Comparison of ENCODE assay signal across 20 cellular contexts in the genomic region with DNA sequence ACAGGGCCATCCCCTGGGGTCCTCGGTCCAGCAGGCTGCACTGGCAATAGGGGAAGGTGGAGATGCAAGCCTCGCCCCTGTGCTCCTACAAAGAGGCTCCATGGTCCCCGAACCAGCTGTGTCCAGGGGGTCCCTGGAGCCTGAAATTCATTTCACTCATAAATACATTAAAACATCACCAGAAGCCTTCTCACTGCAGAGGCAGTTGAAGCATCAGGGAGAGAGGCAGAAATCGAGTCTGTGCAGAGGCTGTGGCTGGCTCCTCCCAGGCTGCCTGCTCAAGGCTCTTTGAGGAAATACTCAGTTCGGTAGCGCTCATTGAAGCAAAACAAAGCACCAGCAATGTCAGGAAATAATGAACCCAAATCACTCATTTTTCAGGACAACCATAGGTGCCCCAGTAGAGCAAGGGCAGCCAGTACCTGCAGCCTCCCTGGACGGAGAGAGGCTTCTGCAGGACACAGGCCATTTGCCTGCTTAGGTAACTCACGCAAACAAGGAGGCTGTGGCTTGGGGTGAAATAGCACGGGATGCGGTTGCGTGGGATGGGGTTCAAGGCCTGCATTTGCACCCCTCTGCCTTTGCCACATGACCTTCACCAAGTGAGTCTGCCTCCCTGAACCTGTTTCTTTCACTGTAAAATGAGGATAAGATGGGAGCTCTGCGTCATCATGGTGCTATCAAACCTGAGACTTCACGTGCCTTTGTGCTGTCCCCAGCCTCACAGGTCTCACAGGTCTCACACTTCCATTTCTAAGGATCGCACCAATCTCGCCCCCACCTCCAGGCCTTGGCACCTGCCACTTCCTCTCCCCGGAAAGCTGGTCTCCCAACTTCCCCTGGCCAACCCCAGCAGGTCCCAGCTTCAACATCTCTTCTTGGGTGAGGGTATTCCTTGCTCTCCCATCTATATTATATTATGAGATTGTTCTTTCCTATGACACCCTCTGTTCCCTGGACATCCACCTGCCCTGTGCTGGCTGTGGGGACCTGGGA.
DNase-seq lines count a peak whose midpoint lies in the region; ATAC-seq and TF ChIP-seq lines count a peak whose summit lies in the region.
"Had no signal": no experiment of that assay in that cellular context is flagged by ENCODE, and none has a peak within 500 bp of the region (broad histone marks: within the 10 kb centered on the region; RNA-seq: fewer than 3 reads in every experiment).

No MANE protein-coding gene starts in this region.

- H3K27me3 ChIP-seq in transverse colon: no peaks in the 10 kb centered on the region
- H3K27me3 ChIP-seq: thyroid gland had no signal

- no peak for TF ChIP-seq CTCF in activated B cell treated with CpG ODN at 0.5 μM for 24 hours (IDR thresholded peaks at IDR 0.05)
- TF ChIP-seq CTCF in transverse colon (IDR thresholded peaks at IDR 0.05): no peak

- peaks cover 11% of the 10 kb centered on the region for H3K27me3 Mint-ChIP-seq in activated B cell treated with CpG ODN at 0.5 μM for 24 hours
- H3K27me3 Mint-ChIP-seq: CD4-positive, alpha-beta T cell had no signal

- no peaks in the 10 kb centered on the region for H3K36me3 Mint-ChIP-seq in activated B cell treated with CpG ODN at 0.5 μM for 24 hours (ENCODE audit: low read depth)

- no peak for TF ChIP-seq EP300 in transverse colon (IDR thresholded peaks at IDR 0.05; ENCODE audit: low read depth)

- no peak for TF ChIP-seq POLR2A in transverse colon (IDR thresholded peaks at IDR 0.05)

- CTCF ChIA-PET in activated B cell treated with CpG ODN at 0.5 μM for 24 hours (lab: Charles Lee): no interaction called here

- no peaks in the 10 kb centered on the region for H3K4me1 Mint-ChIP-seq in activated B cell treated with CpG ODN at 0.5 μM for 24 hours

- no peak overlapping the region for H3K4me3 ChIP-seq in transverse colon
- H3K4me3 ChIP-seq: dorsolateral prefrontal cortex, gastrocnemius medialis, smooth muscle cell, thyroid gland had no signal

- 70 to 73% methylated on average over 2 to 16 of the region's 16 CpGs for WGBS in transverse colon (ENCODE audit: low coverage in 1 of 2), 2 donors

- no peaks in the 10 kb centered on the region for H3K4me1 ChIP-seq in transverse colon
- H3K4me1 ChIP-seq: gastrocnemius medialis had no signal

- peak; percentile 47 for DNase-seq in activated effector memory CD4-positive, alpha-beta T cell treated with anti-CD3 and anti-CD28 coated beads, Interleukin-2, amount 50 U/mL, for 16 hours
- DNase-seq in activated effector memory CD4-positive, alpha-beta T cell treated with Interleukin-2 at 50 U/mL for 16 hours: no peak
- DNase-seq in activated B cell treated with CpG ODN at 0.5 μM for 24 hours (peak; percentile 9), mesenteric fat pad (ENCODE audit: low spot score) (peak; percentile 74), transverse colon (peak; percentile 3), substantia nigra (lab: John Stamatoyannopoulos, UW) (no peak)
- DNase-seq in central memory CD4-positive, alpha-beta T cell: no peak
- DNase-seq: ACHN; activated CD4-positive, alpha-beta T cell treated with anti-CD3 and anti-CD28 coated beads, Interleukin-2, amount 50 U/mL, for 1 hour; erythroblast; gastrocnemius medialis; left ventricle myocardium superior; MM.1S; thyroid gland had no signal

- in situ Hi-C loops in transverse colon (cut with MboI; ENCODE audit: low pct_ligation_motif_present in 1 of 4, low pct_unique_long_range_greater_than_20kb in 1 of 4, low sequenced_read_pairs in 3 of 4): no loop called here

- intact Hi-C loops in activated B cell treated with CpG ODN at 0.5 μM for 24 hours (cut with micrococcal nuclease) (no loop called here), transverse colon (cut with DNase I; ENCODE audit: low total_unique reads) (no loop called here)

- no peaks in the 10 kb centered on the region for H3K9me3 Mint-ChIP-seq in activated B cell treated with CpG ODN at 0.5 μM for 24 hours
- H3K9me3 Mint-ChIP-seq: CD4-positive, alpha-beta T cell had no signal

- no peak overlapping the region for H3K27ac Mint-ChIP-seq in activated B cell treated with CpG ODN at 0.5 μM for 24 hours
- H3K27ac Mint-ChIP-seq: CD4-positive, alpha-beta T cell had no signal

- ATAC-seq in activated B cell treated with CpG ODN at 0.5 μM for 24 hours (ENCODE audit: low read depth): no peak
- ATAC-seq in GM19351 (IDR thresholded peaks at IDR 0.05; ENCODE audit: unreplicated experiment): no peak
- ATAC-seq: gastrocnemius medialis, HepG2, left ventricle myocardium superior, Panc1 had no signal

- POLR2A ChIA-PET in activated B cell treated with CpG ODN at 0.5 μM for 24 hours (lab: Charles Lee): no interaction called here

- H3K4me3 Mint-ChIP-seq in activated B cell treated with CpG ODN at 0.5 μM for 24 hours: no peak overlapping the region
- H3K4me3 Mint-ChIP-seq: CD4-positive, alpha-beta T cell had no signal

- H3K27ac ChIP-seq in transverse colon (no peak overlapping the region), substantia nigra (ENCODE audit: low read depth, low read length, poor library complexity, severe bottlenecking) (no peak overlapping the region)
- H3K27ac ChIP-seq: dorsolateral prefrontal cortex, gastrocnemius medialis, thyroid gland had no signal

- H3K36me3 ChIP-seq in transverse colon: no peaks in the 10 kb centered on the region
- H3K36me3 ChIP-seq: gastrocnemius medialis, thyroid gland had no signal

- no peaks in the 10 kb centered on the region for H3K9me3 ChIP-seq in transverse colon
- H3K9me3 ChIP-seq: gastrocnemius medialis, thyroid gland had no signal

Comparison
In these comparisons a context has a peak if more than half of its experiments do, and no peak if none do; other contexts are left out.
1. DNase-seq: peak in activated effector memory CD4-positive, alpha-beta T cell treated with anti-CD3 and anti-CD28 coated beads, Interleukin-2, amount 50 U/mL, for 16 hours (single experiment), activated B cell treated with CpG ODN at 0.5 μM for 24 hours (single experiment), mesenteric fat pad (single experiment) and transverse colon (single experiment); none in activated effector memory CD4-positive, alpha-beta T cell treated with Interleukin-2 at 50 U/mL for 16 hours (single experiment), central memory CD4-positive, alpha-beta T cell (single experiment) and substantia nigra (0 of 49).